9 cellular contexts compared by ENCODE assay signal in the genomic region with DNA sequence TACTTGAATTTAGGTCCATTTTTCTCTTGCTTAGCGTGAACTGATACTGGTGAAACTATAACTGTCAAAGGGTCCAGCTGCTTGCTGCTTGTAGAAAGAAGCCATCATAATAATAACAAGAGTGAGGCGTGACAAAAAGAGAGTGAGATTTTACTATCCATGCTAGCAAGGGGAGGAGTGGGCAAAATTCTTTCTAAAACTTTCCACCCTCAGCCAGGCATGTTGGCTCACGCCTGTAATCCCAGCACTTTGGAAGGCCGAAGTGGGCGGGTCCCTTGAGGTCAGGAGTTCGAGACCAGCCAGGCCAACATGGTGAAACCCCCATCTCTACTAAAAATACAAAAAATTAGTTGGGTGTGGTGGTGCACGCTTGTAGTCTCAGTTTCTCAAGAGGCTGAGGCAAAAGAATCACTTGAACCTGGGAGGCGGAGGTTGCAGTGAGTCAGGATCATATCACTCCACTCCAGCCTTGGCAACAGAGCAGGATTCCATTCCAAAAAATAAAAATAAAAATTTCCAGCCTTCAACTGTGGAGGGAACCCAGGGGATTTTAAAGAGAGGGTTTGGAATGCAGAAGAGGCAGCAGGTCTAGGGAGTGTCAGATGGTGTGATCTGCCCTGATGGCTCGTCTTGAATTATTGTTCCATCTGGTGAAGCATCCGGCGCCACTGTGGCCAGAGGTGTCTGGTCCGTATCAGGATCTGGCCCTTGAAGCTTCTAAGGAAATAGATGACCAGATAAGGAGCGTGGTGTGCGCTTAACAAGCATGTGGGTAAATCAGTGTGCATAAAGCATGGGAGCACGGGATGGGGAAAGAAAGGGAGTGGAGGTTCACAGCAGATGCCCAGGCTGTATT. TPM values are rescaled to one million over a fixed set of nuclear protein-coding genes. Genes with fewer than 3 reads are reported as not detected.
DNase-seq lines count a peak whose midpoint lies in the region; ATAC-seq and TF ChIP-seq lines count a peak whose summit lies in the region.
"Had no signal": no experiment of that assay in that cellular context is flagged by ENCODE, and none has a peak within 500 bp of the region (broad histone marks: within the 10 kb centered on the region; RNA-seq: fewer than 3 reads in every experiment).

No MANE protein-coding gene starts in this region.

- H3T11ph ChIP-seq in H9 (ENCODE audit: low read length), result no peak overlapping the region

- H3K4me1 ChIP-seq in H9 (ENCODE audit: insufficient read depth, low read length), result no peaks in the 10 kb centered on the region
- peaks cover 3 to 13% of the 10 kb centered on the region in 2 donors for H3K4me1 ChIP-seq in naive thymus-derived CD4-positive, alpha-beta T cell (ENCODE audit: control insufficient read depth in 2 of 2, insufficient read depth in 2 of 2, low read length in 2 of 2)

- H4K20me1 ChIP-seq in H9 (ENCODE audit: control insufficient read depth, insufficient read depth, insufficient read length), result no peaks in the 10 kb centered on the region

- no peak overlapping the region for H3K4me3 ChIP-seq in naive thymus-derived CD4-positive, alpha-beta T cell (ENCODE audit: low read length)

- H3K9ac ChIP-seq in H9 (ENCODE audit: extremely low read depth, insufficient read length, low read length), result no peak overlapping the region

- H2BK5ac ChIP-seq in H9 (ENCODE audit: insufficient read length, low read length), result no peak overlapping the region

- H3K23ac ChIP-seq in H9 (ENCODE audit: insufficient read length, low read depth, low read length), result no peak overlapping the region

- no peak overlapping the region for H3K56ac ChIP-seq in H9 (ENCODE audit: insufficient read length, low read depth, low read length)

- no peaks in the 10 kb centered on the region for H3K23me2 ChIP-seq in H9 (ENCODE audit: insufficient read length, low read depth, low read length, poor library complexity, severe bottlenecking)

- H3K79me2 ChIP-seq in H9 (ENCODE audit: insufficient read depth, low read length), result no peaks in the 10 kb centered on the region

- H3K4me2 ChIP-seq in H9 (ENCODE audit: insufficient read depth, insufficient read length, low read length), result no peak overlapping the region

- peaks cover 0 to 5% of the 10 kb centered on the region in 2 experiments; a peak in 2 of 5 replicates for H3K9me3 Mint-ChIP-seq in H9
- H3K9me3 Mint-ChIP-seq in naive thymus-derived CD4-positive, alpha-beta T cell, result peaks cover 0 to 1% (median 0%) of the 10 kb centered on the region in 11 donors

- peak overlapping the region in 2 of 3 experiments; percentile 3 to 30; a peak in 4 of 7 replicates for H3K27ac Mint-ChIP-seq in H9
- peak overlapping the region in 7 of 9 donors; percentile 42 to 85 (median 59) for H3K27ac Mint-ChIP-seq in naive thymus-derived CD4-positive, alpha-beta T cell

- H4K91ac ChIP-seq in H9 (ENCODE audit: insufficient read length, low read depth, low read length), result no peak overlapping the region

- peaks cover 10 to 59% (median 49%) of the 10 kb centered on the region in 3 experiments for H3K36me3 Mint-ChIP-seq in H9 (ENCODE audit: insufficient read depth in 1 of 3, low read depth in 3 of 3)
- peaks cover 14 to 48% (median 35%) of the 10 kb centered on the region in 5 donors for H3K36me3 Mint-ChIP-seq in naive thymus-derived CD4-positive, alpha-beta T cell

- no peak overlapping the region for H2BK20ac ChIP-seq in H9 (ENCODE audit: low read depth, low read length, poor library complexity, severe bottlenecking)

- H3K4ac ChIP-seq in H9 (ENCODE audit: low read depth, low read length), result no peak overlapping the region

- no peaks in the 10 kb centered on the region for H3K27me3 ChIP-seq in H9 (ENCODE audit: insufficient read depth, low read length)
- no peaks in the 10 kb centered on the region for H3K27me3 ChIP-seq in naive thymus-derived CD4-positive, alpha-beta T cell (ENCODE audit: control insufficient read depth in 2 of 2, insufficient read depth in 2 of 2, low read length in 2 of 2)

- peak; percentile 17 for DNase-seq in ELR (ENCODE audit: low read depth)
- DNase-seq in H9, result no peak
- peak; percentile 99 for DNase-seq in amniotic epithelial cell (ENCODE audit: low read depth)
- DNase-seq in naive thymus-derived CD4-positive, alpha-beta T cell, result no peak
- DNase-seq in GM19238 (ENCODE audit: insufficient read length, low spot score), result no peak
- no peak for DNase-seq in GM13976 (ENCODE audit: low spot score)
- DNase-seq in T-helper 9 cell, result no peak
- DNase-seq: Karpas-422 had no signal

- no peaks in the 10 kb centered on the region for H3K4me1 Mint-ChIP-seq in H9
- H3K4me1 Mint-ChIP-seq in naive thymus-derived CD4-positive, alpha-beta T cell, result peaks cover 11 to 58% (median 28%) of the 10 kb centered on the region in 7 donors

- H3K27me3 Mint-ChIP-seq in H9 (ENCODE audit: low read depth), result no peaks in the 10 kb centered on the region
- H3K27me3 Mint-ChIP-seq in naive thymus-derived CD4-positive, alpha-beta T cell, result no peaks in the 10 kb centered on the region

- H3K79me1 ChIP-seq in H9 (ENCODE audit: insufficient read depth, low read depth, low read length, poor library complexity, severe bottlenecking), result peaks cover 3% of the 10 kb centered on the region

- H3K27ac ChIP-seq in H9 (ENCODE audit: insufficient read length, low read depth, low read length), result no peak overlapping the region
- H3K27ac ChIP-seq in naive thymus-derived CD4-positive, alpha-beta T cell (ENCODE audit: low read depth, low read length), result no peak overlapping the region

- POLR2A ChIA-PET in naive thymus-derived CD4-positive, alpha-beta T cell (lab: Charles Lee), result no interaction called here

- H3K14ac ChIP-seq in H9 (ENCODE audit: insufficient read depth, low read length), result no peak overlapping the region

- H3K4me3 Mint-ChIP-seq in H9, result no peak overlapping the region
- H3K4me3 Mint-ChIP-seq in naive thymus-derived CD4-positive, alpha-beta T cell, result peak overlapping the region in 3 of 10 donors; percentile 9 to 55 (median 28)

- TF ChIP-seq CTCF in H9 (conservative IDR thresholded peaks at IDR 0.05), result no peak
- TF ChIP-seq CTCF in GM13976 (IDR thresholded peaks at IDR 0.05; ENCODE audit: borderline replicate concordance, control extremely low read depth, extremely low read depth, insufficient read depth, missing control alignments), result no peak

- no peak overlapping the region for H2BK120ac ChIP-seq in H9 (ENCODE audit: low read depth, low read length, poor library complexity, severe bottlenecking)

- CTCF ChIA-PET in naive thymus-derived CD4-positive, alpha-beta T cell (lab: Charles Lee), result no interaction called here

- H4K5ac ChIP-seq in H9 (ENCODE audit: insufficient read length, low read depth, low read length), result no peak overlapping the region

- ATAC-seq in naive thymus-derived CD4-positive, alpha-beta T cell, result no peak
- no peak for ATAC-seq in HG03571 (IDR thresholded peaks at IDR 0.05; ENCODE audit: unreplicated experiment)

- no peak overlapping the region for H2BK12ac ChIP-seq in H9 (ENCODE audit: insufficient read length, low read depth, low read length)

- WGBS in H9 (ENCODE audit: extremely low coverage, insufficient read length, low lambda C conversion rate), result no CpG with 5 or more reads among the region's 15 CpGs

- H3K9me3 ChIP-seq in H9 (ENCODE audit: control insufficient read depth, low read depth, low read length), result no peaks in the 10 kb centered on the region
- H3K9me3 ChIP-seq in naive thymus-derived CD4-positive, alpha-beta T cell (ENCODE audit: control insufficient read depth in 2 of 3, low read length in 3 of 3), result no peaks in the 10 kb centered on the region

- H2AFZ ChIP-seq in H9 (ENCODE audit: low read length), result no peak overlapping the region

- H3K36me3 ChIP-seq in naive thymus-derived CD4-positive, alpha-beta T cell (ENCODE audit: control insufficient read depth in 2 of 3, insufficient read depth in 3 of 3, low read length in 3 of 3), result no peaks in the 10 kb centered on the region

- no peak overlapping the region for H3K18ac ChIP-seq in H9 (ENCODE audit: insufficient read length, low read depth, low read length)

- no peak overlapping the region for H2AK5ac ChIP-seq in H9 (ENCODE audit: insufficient read length, low read length)

- H2BK15ac ChIP-seq in H9 (ENCODE audit: low read depth, low read length), result no peak overlapping the region

- no peak overlapping the region for H4K8ac ChIP-seq in H9 (replicated peaks; ENCODE audit: insufficient read length, low read depth, low read length)

- in situ Hi-C loops in GM13976 (cut with MboI; ENCODE audit: low sequenced_read_pairs, unreplicated experiment), result no loop called here

- intact Hi-C loops in naive thymus-derived CD4-positive, alpha-beta T cell (cut with micrococcal nuclease), result no loop called here

RNA-seq across cellular contexts. Expression of a gene that starts 51.8 kb away (rescaled TPM):
- total RNA-seq in H9 (2021), result 0.20 and 0.46 TPM in 2 replicates
- 1 to 10 TPM in 4 of 5 experiments, under 1 TPM in 1; 0.82 to 2.4 (median 1.7) TPM for total RNA-seq in naive thymus-derived CD4-positive, alpha-beta T cell
- polyA plus RNA-seq in naive thymus-derived CD4-positive, alpha-beta T cell, result under 1 TPM; 0.58 to 0.79 TPM

RNA-seq across cellular contexts. Expression of a gene that starts 52.7 kb away (rescaled TPM):
- 3.7 and 5.0 TPM in 2 replicates for total RNA-seq in H9 (2021)
- total RNA-seq in naive thymus-derived CD4-positive, alpha-beta T cell, result 10 to 100 TPM in 3 of 5 experiments, 1 to 10 TPM in 2; 3.2 to 18.6 (median 10.9) TPM
- 1 to 10 TPM; 8.0 to 8.5 TPM for polyA plus RNA-seq in naive thymus-derived CD4-positive, alpha-beta T cell

Comparison
In these comparisons a context has a peak if more than half of its experiments do, and no peak if none do; other contexts are left out.
1. DNase-seq: peak in ELR (single experiment) and amniotic epithelial cell (single experiment); none in H9 (single experiment), naive thymus-derived CD4-positive, alpha-beta T cell (0 of 9), GM19238 (single experiment), GM13976 (single experiment) and T-helper 9 cell (single experiment).